8 cellular contexts compared by ENCODE assay signal in genomic region chr10:125881192-125881591, GRCh38. TPM values are rescaled to one million over a fixed set of nuclear protein-coding genes. Genes with fewer than 3 reads are reported as not detected.
DNase-seq lines count a peak whose midpoint lies in the region; ATAC-seq, FAIRE-seq and TF ChIP-seq lines count a peak whose summit lies in the region.

DHX32 (minus strand) TSS chr10:125881292; CDS start chr10:125880824, 468 bp downstream.

- intact Hi-C loops in esophagus muscularis mucosa (cut with DNase I) = no loop called here

- no peak for TF ChIP-seq POLR2A in esophagus muscularis mucosa (IDR thresholded peaks at IDR 0.05; ENCODE audit: low read depth)

- 84% methylated on average over 4 of the region's 4 CpGs for WGBS in esophagus muscularis mucosa
- WGBS in mesodermal cell (ENCODE audit: insufficient coverage in 2 of 2), 2 experiments = 0 to 14% methylated on average over 2 to 3 of the region's 4 CpGs

- H3K4me1 ChIP-seq in esophagus muscularis mucosa (peaks cover 0 to 3% (median 0%) of the 10 kb centered on the region in 4 donors), mesodermal cell (ENCODE audit: control insufficient read depth, insufficient read depth, low read length, poor library complexity, severe bottlenecking) (peaks cover 26% of the 10 kb centered on the region)

- H3K4me3 Mint-ChIP-seq in activated CD8-positive, alpha-beta memory T cell treated with anti-CD3 and anti-CD28 coated beads, Interleukin-2, amount 10 ng/mL, durations not matched to agents 7 days and 5 days = no peak within 1 kb of the TSS

- no peaks in the 10 kb centered on the region for H3K27me3 ChIP-seq in esophagus muscularis mucosa

- H3K27ac ChIP-seq in esophagus muscularis mucosa (replicated peaks in 1 of 4) = no peak within 1 kb of the TSS
- peak within 1 kb of the TSS; percentile 85 for H3K27ac ChIP-seq in mesodermal cell (ENCODE audit: low read depth, low read length, severe bottlenecking)

- FAIRE-seq in GM19239 (lab: Jason Lieb, UNC) = no peak

- no peaks in the 10 kb centered on the region for H3K4me1 Mint-ChIP-seq in activated CD8-positive, alpha-beta memory T cell treated with anti-CD3 and anti-CD28 coated beads, Interleukin-2, amount 10 ng/mL, durations not matched to agents 7 days and 5 days

- no peak for TF ChIP-seq CTCF in esophagus muscularis mucosa (IDR thresholded peaks at IDR 0.05)

- peaks cover 0 to 47% (median 10%) of the 10 kb centered on the region in 4 donors for H3K36me3 ChIP-seq in esophagus muscularis mucosa
- peaks cover 32% of the 10 kb centered on the region for H3K36me3 ChIP-seq in mesodermal cell (ENCODE audit: control insufficient read depth, insufficient read depth, low read length)

- H3K9me3 Mint-ChIP-seq in activated CD8-positive, alpha-beta memory T cell treated with anti-CD3 and anti-CD28 coated beads, Interleukin-2, amount 10 ng/mL, durations not matched to agents 7 days and 5 days (ENCODE audit: low read depth) = no peaks in the 10 kb centered on the region

- no peaks in the 10 kb centered on the region for H3K27me3 Mint-ChIP-seq in activated CD8-positive, alpha-beta memory T cell treated with anti-CD3 and anti-CD28 coated beads, Interleukin-2, amount 10 ng/mL, durations not matched to agents 7 days and 5 days

- H3K9me3 ChIP-seq in esophagus muscularis mucosa (peaks cover 0 to 7% (median 5%) of the 10 kb centered on the region in 4 donors), mesodermal cell (ENCODE audit: control insufficient read depth, low read length) (peaks cover 13% of the 10 kb centered on the region)

- DNase-seq in activated CD8-positive, alpha-beta memory T cell treated with anti-CD3 and anti-CD28 coated beads, Interleukin-2, amount 10 ng/mL, durations not matched to agents 7 days and 5 days = no peak
- DNase-seq in activated CD8-positive, alpha-beta memory T cell treated with anti-CD3 and anti-CD28 coated beads, Interleukin-2, amount 50 U/mL, for 48 hours = no peak
- DNase-seq in esophagus muscularis mucosa (ENCODE audit: extremely low spot score) = no peak
- no peak for DNase-seq in ureter (ENCODE audit: low spot score)
- no peak for DNase-seq in GM19239 (ENCODE audit: insufficient read length, low spot score)
- no peak for DNase-seq in NCI-H1694 (lab: John Stamatoyannopoulos, UW)
- no peak for DNase-seq in HCEC 1CT

- TF ChIP-seq EP300 in esophagus muscularis mucosa (IDR thresholded peaks at IDR 0.05) = no peak

- CTCF ChIA-PET in activated CD8-positive, alpha-beta memory T cell treated with anti-CD3 and anti-CD28 coated beads, Interleukin-2, amount 10 ng/mL, durations not matched to agents 7 days and 5 days (lab: Charles Lee) = no interaction called here

- H3K36me3 Mint-ChIP-seq in activated CD8-positive, alpha-beta memory T cell treated with anti-CD3 and anti-CD28 coated beads, Interleukin-2, amount 10 ng/mL, durations not matched to agents 7 days and 5 days = peaks cover 14% of the 10 kb centered on the region

- H3K27ac Mint-ChIP-seq in activated CD8-positive, alpha-beta memory T cell treated with anti-CD3 and anti-CD28 coated beads, Interleukin-2, amount 10 ng/mL, durations not matched to agents 7 days and 5 days = no peak within 1 kb of the TSS

- H3K4me3 ChIP-seq in esophagus muscularis mucosa = no peak within 1 kb of the TSS
- H3K4me3 ChIP-seq in mesodermal cell (ENCODE audit: extremely low read depth, insufficient read depth, low read length, poor library complexity, severe bottlenecking) = no peak within 1 kb of the TSS

- ATAC-seq in activated CD8-positive, alpha-beta memory T cell treated with anti-CD3 and anti-CD28 coated beads, Interleukin-2, amount 10 ng/mL, durations not matched to agents 7 days and 5 days = no peak

RNA-seq across cellular contexts. Expression of gene DHX32, which starts in this region (rescaled TPM):
- 10 to 100 TPM; 12.1 to 16.0 TPM for total RNA-seq in activated CD8-positive, alpha-beta memory T cell treated with anti-CD3 and anti-CD28 coated beads, Interleukin-2, amount 10 ng/mL, durations not matched to agents 7 days and 5 days
- total RNA-seq in esophagus muscularis mucosa (10 to 100 TPM; 22.4 to 26.2 (median 25.0) TPM), ureter (30.1 TPM)
- 31.8 TPM for polyA plus RNA-seq in mesodermal cell (2013, experiment 1 of 2)
- 32.6 TPM for polyA plus RNA-seq in mesodermal cell (2013, experiment 2 of 2)
